Comparison of ENCODE assay signal across 1 cellular context in the genomic region with DNA sequence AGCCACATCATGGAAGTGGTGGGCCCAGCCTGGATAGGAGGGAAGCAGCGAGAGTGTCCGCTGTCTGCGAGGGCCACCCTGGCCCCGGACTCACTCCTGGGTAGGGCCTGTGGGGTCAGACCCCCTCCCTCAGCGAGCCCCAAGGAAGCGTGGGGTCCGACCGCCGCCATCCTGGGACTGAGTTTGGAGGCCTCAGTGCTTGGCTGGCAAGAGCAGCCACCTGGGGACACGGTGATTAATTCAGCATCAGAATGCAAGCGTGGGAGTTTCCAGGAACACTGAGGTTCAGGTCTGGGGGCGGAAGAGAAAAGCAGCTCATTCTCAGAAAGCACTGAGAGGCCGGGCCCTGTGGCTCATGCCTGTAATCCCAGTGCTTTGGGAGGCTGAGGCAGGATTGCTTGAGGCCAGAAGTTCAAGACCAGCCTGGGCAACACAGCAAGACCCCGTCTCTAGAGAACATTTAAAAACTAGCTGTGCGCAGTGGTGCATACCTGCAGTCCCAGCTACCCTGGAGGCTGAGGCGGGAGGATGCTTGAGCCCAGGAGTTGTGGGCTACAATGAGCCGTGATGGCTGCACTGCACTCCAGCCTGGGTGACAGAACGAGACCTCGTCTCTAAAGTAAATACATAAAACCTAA.
TF ChIP-seq lines count a peak whose summit lies in the region.

No MANE protein-coding gene starts in this region.

TF ChIP-seq in GM23338, 12 proteins besides CTCF, POLR2A, EP300 and RAD21 (continued from another document):
- TF ChIP-seq, protein P1, sequence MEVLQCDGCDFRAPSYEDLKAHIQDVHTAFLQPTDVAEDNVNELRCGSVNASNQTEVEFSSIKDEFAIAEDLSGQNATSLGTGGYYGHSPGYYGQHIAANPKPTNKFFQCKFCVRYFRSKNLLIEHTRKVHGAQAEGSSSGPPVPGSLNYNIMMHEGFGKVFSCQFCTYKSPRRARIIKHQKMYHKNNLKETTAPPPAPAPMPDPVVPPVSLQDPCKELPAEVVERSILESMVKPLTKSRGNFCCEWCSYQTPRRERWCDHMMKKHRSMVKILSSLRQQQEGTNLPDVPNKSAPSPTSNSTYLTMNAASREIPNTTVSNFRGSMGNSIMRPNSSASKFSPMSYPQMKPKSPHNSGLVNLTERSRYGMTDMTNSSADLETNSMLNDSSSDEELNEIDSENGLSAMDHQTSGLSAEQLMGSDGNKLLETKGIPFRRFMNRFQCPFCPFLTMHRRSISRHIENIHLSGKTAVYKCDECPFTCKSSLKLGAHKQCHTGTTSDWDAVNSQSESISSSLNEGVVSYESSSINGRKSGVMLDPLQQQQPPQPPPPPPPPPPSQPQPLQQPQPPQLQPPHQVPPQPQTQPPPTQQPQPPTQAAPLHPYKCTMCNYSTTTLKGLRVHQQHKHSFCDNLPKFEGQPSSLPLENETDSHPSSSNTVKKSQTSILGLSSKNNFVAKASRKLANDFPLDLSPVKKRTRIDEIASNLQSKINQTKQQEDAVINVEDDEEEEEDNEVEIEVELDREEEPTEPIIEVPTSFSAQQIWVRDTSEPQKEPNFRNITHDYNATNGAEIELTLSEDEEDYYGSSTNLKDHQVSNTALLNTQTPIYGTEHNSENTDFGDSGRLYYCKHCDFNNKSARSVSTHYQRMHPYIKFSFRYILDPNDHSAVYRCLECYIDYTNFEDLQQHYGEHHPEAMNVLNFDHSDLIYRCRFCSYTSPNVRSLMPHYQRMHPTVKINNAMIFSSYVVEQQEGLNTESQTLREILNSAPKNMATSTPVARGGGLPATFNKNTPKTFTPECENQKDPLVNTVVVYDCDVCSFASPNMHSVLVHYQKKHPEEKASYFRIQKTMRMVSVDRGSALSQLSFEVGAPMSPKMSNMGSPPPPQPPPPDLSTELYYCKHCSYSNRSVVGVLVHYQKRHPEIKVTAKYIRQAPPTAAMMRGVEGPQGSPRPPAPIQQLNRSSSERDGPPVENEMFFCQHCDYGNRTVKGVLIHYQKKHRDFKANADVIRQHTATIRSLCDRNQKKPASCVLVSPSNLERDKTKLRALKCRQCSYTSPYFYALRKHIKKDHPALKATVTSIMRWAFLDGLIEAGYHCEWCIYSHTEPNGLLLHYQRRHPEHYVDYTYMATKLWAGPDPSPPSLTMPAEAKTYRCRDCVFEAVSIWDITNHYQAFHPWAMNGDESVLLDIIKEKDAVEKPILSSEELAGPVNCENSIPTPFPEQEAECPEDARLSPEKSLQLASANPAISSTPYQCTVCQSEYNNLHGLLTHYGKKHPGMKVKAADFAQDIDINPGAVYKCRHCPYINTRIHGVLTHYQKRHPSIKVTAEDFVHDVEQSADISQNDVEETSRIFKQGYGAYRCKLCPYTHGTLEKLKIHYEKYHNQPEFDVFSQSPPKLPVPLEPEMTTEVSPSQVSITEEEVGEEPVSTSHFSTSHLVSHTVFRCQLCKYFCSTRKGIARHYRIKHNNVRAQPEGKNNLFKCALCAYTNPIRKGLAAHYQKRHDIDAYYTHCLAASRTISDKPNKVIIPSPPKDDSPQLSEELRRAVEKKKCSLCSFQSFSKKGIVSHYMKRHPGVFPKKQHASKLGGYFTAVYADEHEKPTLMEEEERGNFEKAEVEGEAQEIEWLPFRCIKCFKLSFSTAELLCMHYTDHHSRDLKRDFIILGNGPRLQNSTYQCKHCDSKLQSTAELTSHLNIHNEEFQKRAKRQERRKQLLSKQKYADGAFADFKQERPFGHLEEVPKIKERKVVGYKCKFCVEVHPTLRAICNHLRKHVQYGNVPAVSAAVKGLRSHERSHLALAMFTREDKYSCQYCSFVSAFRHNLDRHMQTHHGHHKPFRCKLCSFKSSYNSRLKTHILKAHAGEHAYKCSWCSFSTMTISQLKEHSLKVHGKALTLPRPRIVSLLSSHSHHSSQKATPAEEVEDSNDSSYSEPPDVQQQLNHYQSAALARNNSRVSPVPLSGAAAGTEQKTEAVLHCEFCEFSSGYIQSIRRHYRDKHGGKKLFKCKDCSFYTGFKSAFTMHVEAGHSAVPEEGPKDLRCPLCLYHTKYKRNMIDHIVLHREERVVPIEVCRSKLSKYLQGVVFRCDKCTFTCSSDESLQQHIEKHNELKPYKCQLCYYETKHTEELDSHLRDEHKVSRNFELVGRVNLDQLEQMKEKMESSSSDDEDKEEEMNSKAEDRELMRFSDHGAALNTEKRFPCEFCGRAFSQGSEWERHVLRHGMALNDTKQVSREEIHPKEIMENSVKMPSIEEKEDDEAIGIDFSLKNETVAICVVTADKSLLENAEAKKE (CRISPR knock-in tag; IDR thresholded peaks at IDR 0.05): no peak
- no peak for TF ChIP-seq EZH2phosphoT487 (IDR thresholded peaks at IDR 0.05; ENCODE audit: unreplicated experiment)
